Comparison of ENCODE assay signal across 29 cellular contexts in the genomic region with DNA sequence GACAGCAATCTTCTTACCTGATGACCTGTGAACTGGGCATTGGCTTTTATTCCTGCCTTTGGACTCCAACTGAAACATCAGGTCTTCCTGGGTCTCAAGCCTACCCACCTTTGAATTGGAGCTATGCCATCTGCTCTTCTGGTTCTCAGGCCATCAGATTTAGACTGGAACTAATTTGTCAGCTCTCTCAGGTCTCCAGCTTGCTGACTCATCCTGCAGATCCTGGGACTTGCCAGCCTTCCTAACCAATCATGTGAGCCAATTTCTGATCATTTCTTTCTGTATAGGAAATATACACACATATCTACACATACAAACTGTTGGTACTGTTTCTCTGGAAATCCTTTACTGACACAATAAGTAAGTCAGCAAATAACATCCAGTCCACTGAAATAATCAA.
"Had no signal": no experiment of that assay in that cellular context is flagged by ENCODE, and none has a peak within 500 bp of the region (broad histone marks: within the 10 kb centered on the region; RNA-seq: fewer than 3 reads in every experiment).

No MANE protein-coding gene starts in this region.

- H3K4me3 ChIP-seq: adrenal gland, body of pancreas, cardiac muscle cell, ovary, skin epidermis, thoracic aorta, vagina had no signal

- H3K9me3 ChIP-seq: adrenal gland, body of pancreas, ovary, thoracic aorta, vagina had no signal

- H3K36me3 ChIP-seq: adrenal gland, cardiac muscle cell, ovary, thoracic aorta, vagina had no signal

- ATAC-seq: activated CD4-positive, alpha-beta T cell treated with anti-CD3 and anti-CD28 coated beads for 36 hours; activated T-cell treated with anti-CD3 and anti-CD28 coated beads, Interleukin-2, amount 50 U/mL, for 72 hours; body of pancreas; effector memory CD8-positive, alpha-beta T cell; esophagus mucosa; naive thymus-derived CD4-positive, alpha-beta T cell; sciatic nerve; stimulated activated naive CD8-positive, alpha-beta T cell treated with anti-CD3 and anti-CD28 coated beads, Interleukin-15, Interleukin-2, amounts not matched to agents 100 U/mL and 50 U/mL, for 24 hours had no signal

- H3K4me1 ChIP-seq: adrenal gland, body of pancreas had no signal

- DNase-seq: activated B cell treated with CpG ODN at 0.5 μM for 24 hours; activated CD4-positive, alpha-beta T cell treated with anti-CD3 and anti-CD28 coated beads for 36 hours; activated naive CD4-positive, alpha-beta T cell treated with Interleukin-2 at 50 U/mL for 16 hours; activated naive CD8-positive, alpha-beta T cell treated with anti-CD3 and anti-CD28 coated beads for 36 hours; activated T-cell treated with anti-CD3 and anti-CD28 coated beads for 4 hours; activated T-cell treated with anti-CD3 and anti-CD28 coated beads, Interleukin-2, amount 50 U/mL, for 72 hours; adrenal gland; aorta; body of pancreas; cerebellar nuclear complex; cortex of kidney; effector memory CD8-positive, alpha-beta T cell; hypothalamus; immature natural killer cell; kidney; midbrain; naive thymus-derived CD4-positive, alpha-beta T cell; ovary; retina; stimulated activated CD4-positive, alpha-beta T cell treated with anti-CD3 and anti-CD28 coated beads, Interleukin-12 subunit alpha, Interleukin-12 subunit beta, amount 100 ng/mL, for 4 hours; stimulated activated CD4-positive, alpha-beta T cell treated with anti-CD3 and anti-CD28 coated beads, Interleukin-4, amount 100 ng/mL, for 1 hour; stimulated activated naive CD8-positive, alpha-beta T cell treated with anti-CD3 and anti-CD28 coated beads, Interleukin-15, Interleukin-2, amounts not matched to agents 100 U/mL and 50 U/mL, for 24 hours; T-helper 1 cell had no signal

- H3K27ac ChIP-seq: adrenal gland, body of pancreas, cardiac muscle cell, ovary, skin epidermis, thoracic aorta, vagina had no signal

- H3K27me3 ChIP-seq: adrenal gland, body of pancreas, cardiac muscle cell, ovary, vagina had no signal
